1 cellular context compared by ENCODE assay signal in genomic region chr14:57390037-57390805, GRCh38.
TF ChIP-seq lines count a peak whose summit lies in the region.

TSS of gene NAA30 (plus strand) at chr14:57390586. CDS start at chr14:57390958, 372 bp downstream.

TF ChIP-seq in HepG2, 621 proteins besides CTCF, POLR2A, EP300 and RAD21 (continued from another document and continues in another):
- TF ChIP-seq IKZF5 (CRISPR knock-in tag; IDR thresholded peaks at IDR 0.05) (peak; percentile 58; the same call in 1 of the 2 replicates), SP1 (IDR thresholded peaks at IDR 0.05) (no peak), SP1 (CRISPR knock-in tag; IDR thresholded peaks at IDR 0.05) (peak; percentile 27; the same call in 1 of the 2 replicates), ZSCAN12 (CRISPR knock-in tag; IDR thresholded peaks at IDR 0.05) (peak; percentile 52; the same call in 1 of the 2 replicates), SP5 (CRISPR knock-in tag; IDR thresholded peaks at IDR 0.05; ENCODE audit: borderline replicate concordance, low read depth) (peak; percentile 62; the same call in 1 of the 2 replicates), SKI (IDR thresholded peaks at IDR 0.05; ENCODE audit: partially characterized antibody) (peak; percentile 47), ZNF790 (CRISPR knock-in tag; IDR thresholded peaks at IDR 0.05; ENCODE audit: borderline replicate concordance) (peak; percentile 51; the same call in 1 of the 2 replicates), ZNF280D (CRISPR knock-in tag; IDR thresholded peaks at IDR 0.05) (0 out of 2 replicates have a peak, but pooled peaks have one; percentile 41), ZNF780A (CRISPR knock-in tag; IDR thresholded peaks at IDR 0.05) (no peak), FOXK1 (CRISPR knock-in tag; IDR thresholded peaks at IDR 0.05; ENCODE audit: borderline replicate concordance, low read depth) (0 out of 2 replicates have a peak, but pooled peaks have one; percentile 15), ARID4A (CRISPR knock-in tag; IDR thresholded peaks at IDR 0.05; ENCODE audit: borderline replicate concordance) (peak; percentile 70), ZNF414 (CRISPR knock-in tag; IDR thresholded peaks at IDR 0.05) (peak; percentile 62; the same call in 1 of the 2 replicates), ZNF362 (CRISPR knock-in tag; IDR thresholded peaks at IDR 0.05; ENCODE audit: borderline replicate concordance) (no peak), MED1 (CRISPR knock-in tag; IDR thresholded peaks at IDR 0.05) (0 out of 2 replicates have a peak, but pooled peaks have one; percentile 34), FIP1L1 (IDR thresholded peaks at IDR 0.05; ENCODE audit: borderline replicate concordance, insufficient read depth, low read depth, low read length) (no peak), ZNF136 (CRISPR knock-in tag; IDR thresholded peaks at IDR 0.05; ENCODE audit: low read depth) (no peak), PPARG (CRISPR knock-in tag; conservative IDR thresholded peaks at IDR 0.05) (no peak), GABPA (IDR thresholded peaks at IDR 0.05; ENCODE audit: low read depth, low read length) (no peak), GABPA (CRISPR knock-in tag; IDR thresholded peaks at IDR 0.05; ENCODE audit: low read depth) (peak; percentile 60), CBX1 (IDR thresholded peaks at IDR 0.05; ENCODE audit: low read depth) (no peak), SRSF9 (IDR thresholded peaks at IDR 0.05; ENCODE audit: borderline replicate concordance, insufficient read depth, low read depth, low read length, poor library complexity, severe bottlenecking) (no peak), JUND (CRISPR knock-in tag; IDR thresholded peaks at IDR 0.05) (no peak), DZIP1 (CRISPR knock-in tag; IDR thresholded peaks at IDR 0.05) (peak; percentile 15; the same call in 1 of the 2 replicates), LCORL (IDR thresholded peaks at IDR 0.05) (no peak), LCORL (CRISPR knock-in tag; IDR thresholded peaks at IDR 0.05) (peak; percentile 51; the same call in 1 of the 2 replicates), SNRNP70 (IDR thresholded peaks at IDR 0.05; ENCODE audit: low read depth, low read length) (no peak), HNRNPL (IDR thresholded peaks at IDR 0.05; ENCODE audit: low read depth, low read length) (no peak), U2AF2 (IDR thresholded peaks at IDR 0.05; ENCODE audit: low read depth, low read length) (no peak), CHCHD3 (CRISPR knock-in tag; IDR thresholded peaks at IDR 0.05) (no peak), SP2 (CRISPR knock-in tag; IDR thresholded peaks at IDR 0.05) (no peak), HOXA5 (CRISPR knock-in tag; IDR thresholded peaks at IDR 0.05) (0 out of 2 replicates have a peak, but pooled peaks have one; percentile 19), ZNF317 (CRISPR knock-in tag; IDR thresholded peaks at IDR 0.05) (0 out of 2 replicates have a peak, but pooled peaks have one; percentile 19), TBX2 (CRISPR knock-in tag; IDR thresholded peaks at IDR 0.05; ENCODE audit: borderline replicate concordance) (peak; percentile 41; the same call in 1 of the 2 replicates), THRA (CRISPR knock-in tag; IDR thresholded peaks at IDR 0.05; ENCODE audit: borderline replicate concordance) (0 out of 2 replicates have a peak, but pooled peaks have one; percentile 5), ZNF501 (CRISPR knock-in tag; IDR thresholded peaks at IDR 0.05) (peak; percentile 16; the same call in 1 of the 2 replicates), ZNF556 (CRISPR knock-in tag; IDR thresholded peaks at IDR 0.05; ENCODE audit: borderline replicate concordance) (no peak; the same call in 1 of the 2 replicates), TAF15 (IDR thresholded peaks at IDR 0.05; ENCODE audit: low read depth, low read length, poor library complexity, severe bottlenecking) (peak; percentile 83), SOX6 (IDR thresholded peaks at IDR 0.05) (no peak), SOX6 (CRISPR knock-in tag; IDR thresholded peaks at IDR 0.05) (peak; percentile 23), MIER3 (CRISPR knock-in tag; IDR thresholded peaks at IDR 0.05; ENCODE audit: borderline replicate concordance) (peak; percentile 28; the same call in 1 of the 2 replicates), HNRNPLL (IDR thresholded peaks at IDR 0.05; ENCODE audit: low read depth, low read length, poor library complexity, severe bottlenecking) (peak; percentile 78)
